ENCODE assay signal across 15 cellular contexts in the genomic region with DNA sequence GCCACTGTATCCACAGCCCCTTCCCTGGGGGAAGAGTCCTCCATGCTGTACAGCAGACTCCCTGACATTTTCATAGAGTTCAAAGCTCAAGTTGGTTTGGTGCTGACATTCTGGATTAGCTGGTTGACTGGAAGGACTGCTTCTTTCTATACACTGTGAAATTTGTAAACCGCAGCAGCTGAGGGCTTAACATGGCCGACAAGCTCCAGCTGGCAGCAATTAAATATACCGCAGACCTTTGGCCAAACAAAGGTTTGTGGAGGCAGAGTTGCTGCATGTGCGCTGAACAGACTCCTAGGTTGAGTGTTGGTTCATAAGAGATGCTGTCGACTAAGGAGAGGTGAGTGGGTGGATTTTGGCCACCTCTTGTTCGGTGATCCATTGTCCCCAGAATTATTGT.
DNase-seq lines count a peak whose midpoint lies in the region; ATAC-seq and TF ChIP-seq lines count a peak whose summit lies in the region.
"Had no signal": no experiment of that assay in that cellular context is flagged by ENCODE, and none has a peak within 500 bp of the region (broad histone marks: within the 10 kb centered on the region; RNA-seq: fewer than 3 reads in every experiment).

No MANE protein-coding gene starts in this region.

- TF ChIP-seq CTCF in gastroesophageal sphincter (IDR thresholded peaks at IDR 0.05) (no peak), neural progenitor cell (IDR thresholded peaks at IDR 0.05) (no peak)

- H3K36me3 ChIP-seq in SJCRH30 (peaks cover 5% of the 10 kb centered on the region), gastroesophageal sphincter (no peaks in the 10 kb centered on the region), neural progenitor cell (no peaks in the 10 kb centered on the region)

- peak overlapping the region; percentile 75 for H3K27ac ChIP-seq in SJCRH30
- H3K27ac ChIP-seq in gastroesophageal sphincter, result peak overlapping the region in 3 of 4 donors; percentile 8 to 46 (median 13)
- no peak overlapping the region for H3K27ac ChIP-seq in neural progenitor cell
- H3K27ac ChIP-seq: 22Rv1; BLaER1 treated with 17β-estradiol and CSF1 and Interleukin-3, amounts not matched to agents 10 nM and 100 nM had no signal

- no peaks in the 10 kb centered on the region for H3K79me2 ChIP-seq in neural progenitor cell (ENCODE audit: low read depth)

- no peaks in the 10 kb centered on the region for H3K27me3 ChIP-seq in SJCRH30
- no peaks in the 10 kb centered on the region for H3K27me3 ChIP-seq in gastroesophageal sphincter
- H3K27me3 ChIP-seq in neural progenitor cell, result no peaks in the 10 kb centered on the region
- H3K27me3 ChIP-seq: BLaER1 treated with 17β-estradiol and CSF1 and Interleukin-3, amounts not matched to agents 10 nM and 100 nM had no signal

- no peak overlapping the region for H3K4me3 Mint-ChIP-seq in stimulated activated naive B cell treated with anti-CD40 and anti-IgM and Interleukin-4, amounts not matched to agents 10 μg/mL and 1 μg/mL and 100 μg/mL, for 72 hours
- no peak overlapping the region for H3K4me3 Mint-ChIP-seq in neural progenitor cell
- H3K4me3 Mint-ChIP-seq: CD8-positive, alpha-beta memory T cell had no signal

- H3K4me1 Mint-ChIP-seq in stimulated activated naive B cell treated with anti-CD40 and anti-IgM and Interleukin-4, amounts not matched to agents 10 μg/mL and 1 μg/mL and 100 μg/mL, for 72 hours, result peaks cover 18 to 20% of the 10 kb centered on the region in 2 donors
- H3K4me1 Mint-ChIP-seq in neural progenitor cell, result no peaks in the 10 kb centered on the region

- DNase-seq in NCI-H146 (lab: John Stamatoyannopoulos, UW), result peak; percentile 6
- no peak for DNase-seq in NCI-H146 treated with DMSO at 0.1 percent for 48 hours (lab: John Stamatoyannopoulos, UW; ENCODE audit: unreplicated experiment)
- DNase-seq in SJCRH30, result peak; percentile 95 to 99
- DNase-seq in stimulated activated naive B cell treated with anti-CD40 and anti-IgM and Interleukin-4, amounts not matched to agents 10 μg/mL and 1 μg/mL and 100 μg/mL, for 72 hours, result no peak
- DNase-seq in HK-2 (ENCODE audit: unreplicated experiment), result no peak
- no peak for DNase-seq in neural progenitor cell (ENCODE audit: low spot score)
- DNase-seq: CD8-positive, alpha-beta memory T cell; NCI-H1048; NCI-H1694; NCI-H446; NCI-H82 had no signal

- H3K4me2 ChIP-seq in neural progenitor cell, result no peak overlapping the region
- H3K4me2 ChIP-seq: BLaER1 treated with 17β-estradiol and CSF1 and Interleukin-3, amounts not matched to agents 10 nM and 100 nM had no signal

- no peak for TF ChIP-seq POLR2A in gastroesophageal sphincter (IDR thresholded peaks at IDR 0.05)

- peaks cover 10% of the 10 kb centered on the region for H3F3A ChIP-seq in neural progenitor cell (ENCODE audit: low read depth)

- H3K36me3 Mint-ChIP-seq in stimulated activated naive B cell treated with anti-CD40 and anti-IgM and Interleukin-4, amounts not matched to agents 10 μg/mL and 1 μg/mL and 100 μg/mL, for 72 hours, result peaks cover 17 to 29% of the 10 kb centered on the region in 2 donors
- H3K36me3 Mint-ChIP-seq in neural progenitor cell, result peaks cover 16% of the 10 kb centered on the region

- H3K27me3 Mint-ChIP-seq in stimulated activated naive B cell treated with anti-CD40 and anti-IgM and Interleukin-4, amounts not matched to agents 10 μg/mL and 1 μg/mL and 100 μg/mL, for 72 hours, result no peaks in the 10 kb centered on the region
- peaks cover 6% of the 10 kb centered on the region for H3K27me3 Mint-ChIP-seq in neural progenitor cell (ENCODE audit: insufficient read depth, low read depth)
- H3K27me3 Mint-ChIP-seq: CD8-positive, alpha-beta memory T cell had no signal

- H3K4me3 ChIP-seq in SJCRH30 (no peak overlapping the region), gastroesophageal sphincter (no peak overlapping the region), neural progenitor cell (no peak overlapping the region)
- H3K4me3 ChIP-seq: BLaER1 treated with 17β-estradiol and CSF1 and Interleukin-3, amounts not matched to agents 10 nM and 100 nM had no signal

- H3K9ac ChIP-seq in neural progenitor cell, result no peak overlapping the region
- H3K9ac ChIP-seq: BLaER1 treated with 17β-estradiol and CSF1 and Interleukin-3, amounts not matched to agents 10 nM and 100 nM had no signal

- peaks cover 17% of the 10 kb centered on the region for H3K4me1 ChIP-seq in SJCRH30
- peaks cover 0 to 52% (median 16%) of the 10 kb centered on the region in 3 donors for H3K4me1 ChIP-seq in gastroesophageal sphincter
- no peaks in the 10 kb centered on the region for H3K4me1 ChIP-seq in neural progenitor cell

- H2AFZ ChIP-seq in neural progenitor cell (replicated peaks), result no peak overlapping the region

- 88% methylated on average over 5 of the region's 6 CpGs; no CpG with 5 or more reads in 1 of the 2 donors for WGBS in gastroesophageal sphincter (ENCODE audit: low coverage in 1 of 2), 2 donors

- no peaks in the 10 kb centered on the region for H3K9me3 Mint-ChIP-seq in stimulated activated naive B cell treated with anti-CD40 and anti-IgM and Interleukin-4, amounts not matched to agents 10 μg/mL and 1 μg/mL and 100 μg/mL, for 72 hours
- H3K9me3 Mint-ChIP-seq in neural progenitor cell, result peaks cover 14% of the 10 kb centered on the region
- H3K9me3 Mint-ChIP-seq: CD8-positive, alpha-beta memory T cell had no signal

- H3K27ac Mint-ChIP-seq in stimulated activated naive B cell treated with anti-CD40 and anti-IgM and Interleukin-4, amounts not matched to agents 10 μg/mL and 1 μg/mL and 100 μg/mL, for 72 hours, result peak overlapping the region; percentile 42
- H3K27ac Mint-ChIP-seq in neural progenitor cell, result no peak overlapping the region
- H3K27ac Mint-ChIP-seq: CD8-positive, alpha-beta memory T cell had no signal

- TF ChIP-seq EP300 in gastroesophageal sphincter (IDR thresholded peaks at IDR 0.05), result no peak

- H3K9me3 ChIP-seq in SJCRH30 (replicated peaks) (peaks cover 25% of the 10 kb centered on the region), gastroesophageal sphincter (no peaks in the 10 kb centered on the region), neural progenitor cell (ENCODE audit: low read depth) (no peaks in the 10 kb centered on the region)

- ATAC-seq in gastroesophageal sphincter (no peak), GM19467 (IDR thresholded peaks at IDR 0.05; ENCODE audit: unreplicated experiment) (no peak)
- no peak for ATAC-seq in stimulated activated naive B cell treated with anti-CD40 and anti-IgM and Interleukin-4, amounts not matched to agents 10 μg/mL and 1 μg/mL and 100 μg/mL, for 72 hours (replicated peaks)

- H4K20me1 ChIP-seq in neural progenitor cell (ENCODE audit: low read depth), result no peaks in the 10 kb centered on the region

Comparison
In these comparisons a context has a peak if more than half of its experiments do, and no peak if none do; other contexts are left out.
1. DNase-seq: peak in NCI-H146 (single experiment) and SJCRH30 (2 of 2); none in NCI-H146 treated with DMSO at 0.1 percent for 48 hours (single experiment), stimulated activated naive B cell treated with anti-CD40 and anti-IgM and Interleukin-4, amounts not matched to agents 10 μg/mL and 1 μg/mL and 100 μg/mL, for 72 hours (single experiment), HK-2 (single experiment) and neural progenitor cell (single experiment).